In the genomic region with DNA sequence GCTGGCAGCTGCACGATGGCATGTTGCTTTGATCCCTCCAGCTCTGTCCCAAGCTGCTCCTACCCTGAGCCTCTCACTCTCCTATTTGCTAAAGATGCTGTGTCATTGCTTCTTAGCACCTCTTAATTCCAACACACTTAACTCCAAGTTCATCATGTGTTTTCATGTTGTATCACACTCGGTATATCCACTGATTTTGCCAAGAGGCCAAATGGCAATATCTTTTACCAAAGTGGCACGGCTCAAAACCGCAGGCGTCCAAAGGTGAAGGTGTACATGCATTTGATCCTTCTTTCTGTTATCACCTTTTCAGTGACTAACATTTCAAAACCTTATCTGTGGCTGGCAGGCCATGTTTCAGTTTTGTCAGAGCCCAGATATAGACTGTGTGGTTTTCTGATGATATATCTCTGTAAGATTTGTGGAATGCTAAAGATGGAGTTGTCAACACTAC, we compare ENCODE assay signal across 21 cellular contexts.
DNase-seq lines count a peak whose midpoint lies in the region; ATAC-seq and TF ChIP-seq lines count a peak whose summit lies in the region.
"Had no signal": no experiment of that assay in that cellular context is flagged by ENCODE, and none has a peak within 500 bp of the region (broad histone marks: within the 10 kb centered on the region; RNA-seq: fewer than 3 reads in every experiment).

No MANE protein-coding gene starts in this region.

- H3K79me1 ChIP-seq in trophoblast cell (ENCODE audit: low read length), result no peaks in the 10 kb centered on the region

- H3K27ac ChIP-seq in KMS-11 (peak overlapping the region; percentile 63), trophoblast cell (ENCODE audit: low read depth, low read length) (no peak overlapping the region)
- H3K27ac ChIP-seq: ovary, right lobe of liver, SK-N-MC had no signal

- H3K18ac ChIP-seq in trophoblast cell (ENCODE audit: low read length), result no peak overlapping the region

- H2BK12ac ChIP-seq in trophoblast cell (ENCODE audit: low read length), result no peak overlapping the region

- no peaks in the 10 kb centered on the region for H3K9me3 ChIP-seq in trophoblast cell (ENCODE audit: insufficient read depth, low read depth, low read length)
- H3K9me3 ChIP-seq in HAP-1, result no peaks in the 10 kb centered on the region
- H3K9me3 ChIP-seq: MG63, ovary, right lobe of liver had no signal

- peaks cover 7% of the 10 kb centered on the region for H3K27me3 Mint-ChIP-seq in type B pancreatic cell
- H3K27me3 Mint-ChIP-seq: activated naive CD4-positive, alpha-beta T cell treated with anti-CD3 and anti-CD28 coated beads, Interleukin-2, amount 50 U/mL, for 24 hours; brain; dendritic cell treated with granulocyte-macrophage colony-stimulating factor and Interleukin-4, amounts not matched to agents 40 ng/mL and 50 ng/mL, for 4 days had no signal

- H3K79me2 ChIP-seq in KMS-11 (ENCODE audit: insufficient read depth, low read depth), result no peaks in the 10 kb centered on the region
- no peaks in the 10 kb centered on the region for H3K79me2 ChIP-seq in trophoblast cell (ENCODE audit: control insufficient read depth, insufficient read depth, low read length, poor library complexity)

- no peak overlapping the region for H4K91ac ChIP-seq in trophoblast cell (ENCODE audit: low read depth, low read length)

- H3K4ac ChIP-seq in trophoblast cell (ENCODE audit: low read depth, low read length), result no peak overlapping the region

- TF ChIP-seq CTCF in KMS-11 (conservative IDR thresholded peaks at IDR 0.05; ENCODE audit: low read depth, low read length), result no peak
- no peak for TF ChIP-seq CTCF in type B pancreatic cell (conservative IDR thresholded peaks at IDR 0.05)

- peak overlapping the region; percentile 26; the same call in 1 of the 2 replicates for H2AFZ ChIP-seq in KMS-11 (ENCODE audit: low read depth)
- H2AFZ ChIP-seq in trophoblast cell (ENCODE audit: insufficient read depth, low read length, poor library complexity), result no peak overlapping the region

- no peak overlapping the region for H2AK5ac ChIP-seq in trophoblast cell (ENCODE audit: low read length)

- ATAC-seq in GM18858 (IDR thresholded peaks at IDR 0.05; ENCODE audit: unreplicated experiment), result peak; percentile 46
- ATAC-seq: right lobe of liver had no signal

- peaks cover 33% of the 10 kb centered on the region for H3K4me1 ChIP-seq in KMS-11 (ENCODE audit: low read depth, poor library complexity, severe bottlenecking)
- H3K4me1 ChIP-seq in trophoblast cell (ENCODE audit: control insufficient read depth in 1 of 2, insufficient read depth in 2 of 2, low read length in 2 of 2), result no peaks in the 10 kb centered on the region
- H3K4me1 ChIP-seq in HAP-1, result no peaks in the 10 kb centered on the region
- H3K4me1 ChIP-seq: right lobe of liver had no signal

- H3K4me1 Mint-ChIP-seq in type B pancreatic cell (ENCODE audit: unreplicated experiment), result peaks cover 18% of the 10 kb centered on the region
- H3K4me1 Mint-ChIP-seq: activated naive CD4-positive, alpha-beta T cell treated with anti-CD3 and anti-CD28 coated beads, Interleukin-2, amount 50 U/mL, for 24 hours had no signal

- H3K4me3 ChIP-seq in KMS-11 (IDR thresholded peaks at IDR 0.05; ENCODE audit: insufficient read depth, low read depth, low read length) (no peak overlapping the region), trophoblast cell (ENCODE audit: low read depth, low read length) (no peak overlapping the region), HAP-1 (no peak overlapping the region)
- H3K4me3 ChIP-seq: MG63, ovary, right lobe of liver, SK-N-MC had no signal

- H4K12ac ChIP-seq in trophoblast cell (ENCODE audit: low read depth, low read length), result no peak overlapping the region

- no peak overlapping the region for H4K8ac ChIP-seq in trophoblast cell (ENCODE audit: low read depth, low read length)

- H3K14ac ChIP-seq in trophoblast cell (ENCODE audit: low read length), result no peak overlapping the region

- no peak overlapping the region for H2BK5ac ChIP-seq in trophoblast cell (ENCODE audit: low read depth, low read length, poor library complexity)

- no peaks in the 10 kb centered on the region for H3K36me3 Mint-ChIP-seq in type B pancreatic cell
- H3K36me3 Mint-ChIP-seq: activated naive CD4-positive, alpha-beta T cell treated with anti-CD3 and anti-CD28 coated beads, Interleukin-2, amount 50 U/mL, for 24 hours; brain had no signal

- H2BK120ac ChIP-seq in trophoblast cell (ENCODE audit: insufficient read depth, low read length, poor library complexity), result no peak overlapping the region

- H4K20me1 ChIP-seq in KMS-11 (ENCODE audit: insufficient read depth), result no peaks in the 10 kb centered on the region

- H3K4me2 ChIP-seq in KMS-11 (peak overlapping the region; percentile 71), trophoblast cell (ENCODE audit: low read length) (no peak overlapping the region)

- H3K9ac ChIP-seq in KMS-11 (no peak overlapping the region; the same call in 1 of the 2 replicates), trophoblast cell (ENCODE audit: low read length) (no peak overlapping the region)

- H3K23ac ChIP-seq in trophoblast cell (ENCODE audit: low read length), result no peak overlapping the region

- no peak overlapping the region for H3K4me3 Mint-ChIP-seq in type B pancreatic cell
- H3K4me3 Mint-ChIP-seq: activated naive CD4-positive, alpha-beta T cell treated with anti-CD3 and anti-CD28 coated beads, Interleukin-2, amount 50 U/mL, for 24 hours; brain; dendritic cell treated with granulocyte-macrophage colony-stimulating factor and Interleukin-4, amounts not matched to agents 40 ng/mL and 50 ng/mL, for 4 days had no signal

- peaks cover 6% of the 10 kb centered on the region for H3K9me3 Mint-ChIP-seq in type B pancreatic cell

- H3K27me3 ChIP-seq in KMS-11 (ENCODE audit: insufficient read depth, low read depth), result no peaks in the 10 kb centered on the region
- no peaks in the 10 kb centered on the region for H3K27me3 ChIP-seq in trophoblast cell (ENCODE audit: insufficient read depth, low read length)
- H3K27me3 ChIP-seq in HAP-1 (ENCODE audit: low read depth), result no peaks in the 10 kb centered on the region
- H3K27me3 ChIP-seq: MG63, ovary, right lobe of liver had no signal

- WGBS in trophoblast cell (ENCODE audit: extremely low coverage, insufficient coverage, insufficient read length), result no CpG with 5 or more reads among the region's 5 CpGs

- H3K36me3 ChIP-seq in KMS-11 (ENCODE audit: insufficient read depth), result no peaks in the 10 kb centered on the region
- no peaks in the 10 kb centered on the region for H3K36me3 ChIP-seq in trophoblast cell (ENCODE audit: control insufficient read depth in 1 of 2, insufficient read depth in 2 of 2, low read length in 2 of 2)
- H3K36me3 ChIP-seq in HAP-1 (replicated peaks), result no peaks in the 10 kb centered on the region
- H3K36me3 ChIP-seq: MG63, ovary, right lobe of liver had no signal

- no peak overlapping the region for H3K27ac Mint-ChIP-seq in type B pancreatic cell
- H3K27ac Mint-ChIP-seq: activated naive CD4-positive, alpha-beta T cell treated with anti-CD3 and anti-CD28 coated beads, Interleukin-2, amount 50 U/mL, for 24 hours; brain; dendritic cell treated with granulocyte-macrophage colony-stimulating factor and Interleukin-4, amounts not matched to agents 40 ng/mL and 50 ng/mL, for 4 days had no signal

- peak; percentile 62 for DNase-seq in amniotic epithelial cell (ENCODE audit: low read depth)
- DNase-seq in trophoblast cell, result peak; percentile 38 to 50
- no peak for DNase-seq in activated effector memory CD4-positive, alpha-beta T cell treated with anti-CD3 and anti-CD28 coated beads, Interleukin-2, amount 50 U/mL, for 16 hours
- DNase-seq in type B pancreatic cell (ENCODE audit: extremely low spot score, unreplicated experiment), result no peak
- no peak for DNase-seq in HAP-1 (ENCODE audit: low spot score in 2 of 2)
- DNase-seq: activated CD4-positive, alpha-beta T cell treated with anti-CD3 and anti-CD28 coated beads, Interleukin-2, amount 50 U/mL, for 48 hours; H7; left ventricle myocardium superior; MG63; NCI-H2029; NCI-H524 treated with DMSO at 0.1 percent for 48 hours; ovary; right lobe of liver; stimulated activated CD4-positive, alpha-beta T cell treated with anti-CD3 and anti-CD28 coated beads, Interleukin-1b, Interleukin-23, amount 100 ng/mL, for 48 hours; T1000 had no signal

- in situ Hi-C loops in HAP-1 (cut with MboI; ENCODE audit: low sequenced_read_pairs), result no loop called here

Comparison
In these comparisons a context has a peak if more than half of its experiments do, and no peak if none do; other contexts are left out.
1. DNase-seq: peak in amniotic epithelial cell (single experiment) and trophoblast cell (2 of 2); none in activated effector memory CD4-positive, alpha-beta T cell treated with anti-CD3 and anti-CD28 coated beads, Interleukin-2, amount 50 U/mL, for 16 hours (single experiment), type B pancreatic cell (single experiment) and HAP-1 (0 of 2).